ENCODE assay signal across 1 cellular context in genomic region chr5:41869739-41870620, GRCh38.
TF ChIP-seq lines count a peak whose summit lies in the region.

OXCT1 (minus strand) TSS chr5:41870425; CDS start chr5:41870358, 67 bp downstream.

TF ChIP-seq in K562, 482 proteins besides CTCF, POLR2A, EP300 and RAD21 (continued from another document and continues in another):
- TF ChIP-seq MGA (IDR thresholded peaks at IDR 0.05) (peak; percentile 92), TFAP4 (CRISPR knock-in tag; IDR thresholded peaks at IDR 0.05; ENCODE audit: borderline replicate concordance) (peak; percentile 90), ZBTB33 (CRISPR knock-in tag; IDR thresholded peaks at IDR 0.05) (peak; percentile 71), RAD51 (IDR thresholded peaks at IDR 0.05; ENCODE audit: borderline replicate concordance, low read depth) (no peak), ZNF408 (CRISPR knock-in tag; IDR thresholded peaks at IDR 0.05; ENCODE audit: low read depth) (no peak), ZBED1 (IDR thresholded peaks at IDR 0.05) (no peak), NCOA2 (IDR thresholded peaks at IDR 0.05; ENCODE audit: partially characterized antibody in 2 of 2) (no peak), ATF3 (IDR thresholded peaks at IDR 0.05) (peak; percentile 35; the same call in 1 of the 2 replicates), ATF3 (CRISPR knock-in tag; conservative IDR thresholded peaks at IDR 0.05) (no peak), KAT2B (IDR thresholded peaks at IDR 0.05; ENCODE audit: low read depth, low read length) (no peak), IRF1 (CRISPR knock-in tag; IDR thresholded peaks at IDR 0.05; ENCODE audit: borderline replicate concordance) (0 out of 2 replicates have a peak, but pooled peaks have one; percentile 57), ETV6 (IDR thresholded peaks at IDR 0.05; ENCODE audit: borderline replicate concordance in 1 of 2, low read depth in 2 of 2, low read length in 1 of 2) (no peak; a peak in 1 of 4 replicates), ETV6 (CRISPR knock-in tag; IDR thresholded peaks at IDR 0.05; ENCODE audit: borderline replicate concordance) (0 out of 2 replicates have a peak, but pooled peaks have one; percentile 12), ZNF780A (CRISPR knock-in tag; IDR thresholded peaks at IDR 0.05) (no peak), CBX3 (IDR thresholded peaks at IDR 0.05; ENCODE audit: borderline replicate concordance in 1 of 2, low read length in 2 of 2) (peak in 1 of 2 experiments; percentile 10; a peak in 1 of 3 replicates), RBM25 (IDR thresholded peaks at IDR 0.05; ENCODE audit: low read depth, low read length, severe bottlenecking) (no peak), PCBP2 (IDR thresholded peaks at IDR 0.05; ENCODE audit: low read depth, low read length, poor library complexity, severe bottlenecking) (no peak), ZNF407 (IDR thresholded peaks at IDR 0.05; ENCODE audit: low read depth) (peak; percentile 48; the same call in 1 of the 2 replicates), PTRF (tag; IDR thresholded peaks at IDR 0.05) (no peak)
